Comparison of ENCODE assay signal across 8 cellular contexts in genomic region chrX:119512145-119512800, GRCh38. TPM values are rescaled to one million over a fixed set of nuclear protein-coding genes. Genes with fewer than 3 reads are reported as not detected.
DNase-seq lines count a peak whose midpoint lies in the region; ATAC-seq and TF ChIP-seq lines count a peak whose summit lies in the region.

No MANE protein-coding gene starts in this region.

- no peaks in the 10 kb centered on the region for H3K27me3 ChIP-seq in DOHH2 (ENCODE audit: control insufficient read depth, low read length)

- no peaks in the 10 kb centered on the region for H4K20me1 ChIP-seq in DOHH2 (ENCODE audit: control insufficient read depth, insufficient read depth, low read depth, low read length)

- H3K36me3 ChIP-seq in DOHH2 (ENCODE audit: control insufficient read depth, low read length): no peaks in the 10 kb centered on the region

- no peaks in the 10 kb centered on the region for H3K36me3 Mint-ChIP-seq in T-helper 17 cell (ENCODE audit: low read depth)

- no peaks in the 10 kb centered on the region for H3K9me2 ChIP-seq in DOHH2 (replicated peaks; ENCODE audit: control insufficient read depth, low read length)

- no peaks in the 10 kb centered on the region for H3F3A ChIP-seq in DOHH2 (ENCODE audit: control insufficient read depth, insufficient read depth)

- H3K27me3 Mint-ChIP-seq in T-helper 17 cell: no peaks in the 10 kb centered on the region

- H3K4me3 Mint-ChIP-seq in T-helper 17 cell: no peak overlapping the region

- no peak overlapping the region for H3K4me2 ChIP-seq in DOHH2 (ENCODE audit: low read length)

- peaks cover 7% of the 10 kb centered on the region for H3K4me1 ChIP-seq in DOHH2 (ENCODE audit: control insufficient read depth, low read length)

- H3K4me3 ChIP-seq in DOHH2 (ENCODE audit: low read length): no peak overlapping the region
- no peak overlapping the region for H3K4me3 ChIP-seq in fibroblast of the aortic adventitia (ENCODE audit: low read depth, low read length)

- peak; percentile 45 for TF ChIP-seq CTCF in DOHH2 (IDR thresholded peaks at IDR 0.05; ENCODE audit: low read depth, low read length, poor library complexity, severe bottlenecking)
- TF ChIP-seq CTCF in fibroblast of the aortic adventitia (IDR thresholded peaks at IDR 0.05; ENCODE audit: insufficient read depth, low read length): peak; percentile 73

- no peak overlapping the region for H3K27ac Mint-ChIP-seq in T-helper 17 cell

- H3K27ac ChIP-seq in DOHH2 (ENCODE audit: low read depth, low read length): no peak overlapping the region

- DNase-seq in NCI-H146 treated with DMSO at 0.1 percent for 48 hours (lab: John Stamatoyannopoulos, UW; ENCODE audit: unreplicated experiment) (peak; percentile 51), T-helper 17 cell (no peak), fibroblast of the aortic adventitia (ENCODE audit: low read depth) (peak; percentile 75), non-pigmented ciliary epithelial cell (ENCODE audit: low read depth) (peak; percentile 6)

- H3K9me3 ChIP-seq in DOHH2 (ENCODE audit: control insufficient read depth, insufficient read depth, low read length) (no peaks in the 10 kb centered on the region), T-helper 17 cell (ENCODE audit: control insufficient read depth, low read length, poor library complexity, severe bottlenecking) (no peaks in the 10 kb centered on the region)

- ATAC-seq in GM21717 (IDR thresholded peaks at IDR 0.05; ENCODE audit: unreplicated experiment) (peak; percentile 61), T-helper 17 cell (peak; percentile 53), HG02763 (IDR thresholded peaks at IDR 0.05; ENCODE audit: unreplicated experiment) (no peak), GM21381 (IDR thresholded peaks at IDR 0.05; ENCODE audit: unreplicated experiment) (no peak)

- H3K4me1 Mint-ChIP-seq in T-helper 17 cell: peaks cover 4% of the 10 kb centered on the region

- H3K79me2 ChIP-seq in DOHH2 (ENCODE audit: control insufficient read depth, low read length): no peaks in the 10 kb centered on the region

RNA-seq across cellular contexts. Expression of gene SLC25A5, which starts 44.0 kb away (rescaled TPM):
- total RNA-seq in T-helper 17 cell (100 to 1,000 TPM; 153 to 157 TPM), fibroblast of the aortic adventitia (ENCODE audit: low replicate concordance) (46.6 and 188 TPM in 2 replicates)

RNA-seq across cellular contexts. Expression of gene STEEP1, which starts 52.9 kb away (rescaled TPM):
- 10 to 100 TPM; 21.3 to 23.8 TPM for total RNA-seq in T-helper 17 cell
- 19.3 and 24.0 TPM in 2 replicates for total RNA-seq in fibroblast of the aortic adventitia (ENCODE audit: low replicate concordance)

Comparison
In these comparisons a context has a peak if more than half of its experiments do, and no peak if none do; other contexts are left out.
1. ATAC-seq: peak in GM21717 (single experiment) and T-helper 17 cell (single experiment); none in HG02763 (single experiment) and GM21381 (single experiment).
2. DNase-seq: peak in NCI-H146 treated with DMSO at 0.1 percent for 48 hours (single experiment), fibroblast of the aortic adventitia (single experiment) and non-pigmented ciliary epithelial cell (single experiment); none in T-helper 17 cell (0 of 3).